In genomic region chr19:10237702-10238101, GRCh38 we compare ENCODE assay signal across 13 cellular contexts. TPM values are rescaled to one million over a fixed set of nuclear protein-coding genes. Genes with fewer than 3 reads are reported as not detected.
DNase-seq lines count a peak whose midpoint lies in the region; ATAC-seq lines count a peak whose summit lies in the region.
"Had no signal": no experiment of that assay in that cellular context is flagged by ENCODE, and none has a peak within 500 bp of the region (broad histone marks: within the 10 kb centered on the region; RNA-seq: fewer than 3 reads in every experiment).

No MANE protein-coding gene starts in this region.

- H3K27me3 Mint-ChIP-seq in naive B cell = no peaks in the 10 kb centered on the region
- H3K27me3 Mint-ChIP-seq: activated CD4-positive, alpha-beta T cell treated with anti-CD3 and anti-CD28 coated beads, Interleukin-2, amount 10 ng/mL, durations not matched to agents 7 days and 5 days; central memory CD8-positive, alpha-beta T cell had no signal

- no peaks in the 10 kb centered on the region for H3K27me3 ChIP-seq in ACC112 (ENCODE audit: insufficient read depth, low read length)
- no peaks in the 10 kb centered on the region for H3K27me3 ChIP-seq in adipocyte (replicated peaks; ENCODE audit: control insufficient read depth, insufficient read depth, low read length)

- no peaks in the 10 kb centered on the region for H3K9me3 ChIP-seq in adipocyte (ENCODE audit: control insufficient read depth, low read length)

- ATAC-seq in naive B cell (ENCODE audit: low read depth in 2 of 2) (no peak), HG03342 (IDR thresholded peaks at IDR 0.05; ENCODE audit: unreplicated experiment) (no peak)
- ATAC-seq: SK-N-SH treated with all-trans-retinoic acid at 6 μM for 48 hours had no signal

- H3K79me2 ChIP-seq in ACC112 (ENCODE audit: control insufficient read depth, insufficient read depth, low read length, unreplicated experiment) = no peaks in the 10 kb centered on the region

- H3K27ac Mint-ChIP-seq in naive B cell = peak overlapping the region; percentile 57 to 100 (median 79)

- H3K4me3 Mint-ChIP-seq in naive B cell = peak overlapping the region in 3 of 8 donors; percentile 16 to 77 (median 27)
- H3K4me3 Mint-ChIP-seq: activated CD4-positive, alpha-beta T cell treated with anti-CD3 and anti-CD28 coated beads, Interleukin-2, amount 10 ng/mL, durations not matched to agents 7 days and 5 days; central memory CD8-positive, alpha-beta T cell had no signal

- DNase-seq in DMS153 treated with DMSO at 0.1 percent for 48 hours (lab: John Stamatoyannopoulos, UW; ENCODE audit: unreplicated experiment) (peak; percentile 12), adipocyte (ENCODE audit: low read depth) (no peak), naive B cell (no peak), SK-N-DZ (ENCODE audit: low spot score) (no peak), GDM1 (lab: John Stamatoyannopoulos, UW) (no peak), GM19238 (ENCODE audit: insufficient read length, low spot score) (no peak)
- DNase-seq: activated CD4-positive, alpha-beta T cell treated with anti-CD3 and anti-CD28 coated beads, Interleukin-2, amount 10 ng/mL, durations not matched to agents 7 days and 5 days; activated gamma-delta T cell treated with Interleukin-2 at 50 U/mL for 16 hours; MV-4-11 had no signal

- peak overlapping the region; percentile 71 for H3K27ac ChIP-seq in ACC112 (ENCODE audit: low read depth, low read length)

- H2AFZ ChIP-seq in ACC112 (ENCODE audit: low read length, unreplicated experiment) = peak overlapping the region; percentile 32

- H3K36me3 ChIP-seq in ACC112 (ENCODE audit: insufficient read depth, low read length) (no peaks in the 10 kb centered on the region), adipocyte (ENCODE audit: control insufficient read depth, insufficient read depth, low read length, severe bottlenecking) (no peaks in the 10 kb centered on the region)

- H3K9ac ChIP-seq in adipocyte (ENCODE audit: low read length) = peak overlapping the region; percentile 26

- peaks cover 25 to 46% (median 34%) of the 10 kb centered on the region in 3 donors for H3K4me1 Mint-ChIP-seq in naive B cell

- H3K4me1 ChIP-seq in ACC112 (ENCODE audit: control insufficient read depth, insufficient read depth, low read length, unreplicated experiment) (peaks cover 11% of the 10 kb centered on the region), adipocyte (ENCODE audit: control insufficient read depth, insufficient read depth, low read length) (peaks cover 28% of the 10 kb centered on the region)

- peaks cover 0 to 2% (median 0%) of the 10 kb centered on the region in 7 donors for H3K9me3 Mint-ChIP-seq in naive B cell
- H3K9me3 Mint-ChIP-seq: activated CD4-positive, alpha-beta T cell treated with anti-CD3 and anti-CD28 coated beads, Interleukin-2, amount 10 ng/mL, durations not matched to agents 7 days and 5 days; central memory CD8-positive, alpha-beta T cell had no signal

- H3K36me3 Mint-ChIP-seq in naive B cell = no peaks in the 10 kb centered on the region

- H3K4me3 ChIP-seq in ACC112 (ENCODE audit: low read depth, low read length) (no peak overlapping the region), adipocyte (ENCODE audit: low read length) (no peak overlapping the region)

RNA-seq across cellular contexts. Expression of gene S1PR2, which starts 6.6 kb away (rescaled TPM):
- under 1 TPM in 4 of 6 donors, not detected in 2; 0.06 to 0.21 (median 0.16) TPM for polyA plus RNA-seq in naive B cell (ENCODE audit: low read depth in 6 of 6)
- polyA plus RNA-seq in SK-N-DZ (2014; cell fraction: cytosol; rRNA removed) = 6.4 and 6.8 TPM in 2 replicates
- 1.7 and 2.3 TPM in 2 replicates for polyA plus RNA-seq in SK-N-DZ (2014; cell fraction: nucleus; rRNA removed)

RNA-seq across cellular contexts. Expression of gene MRPL4, which starts 14.3 kb away (rescaled TPM):
- polyA plus RNA-seq in naive B cell (ENCODE audit: low read depth in 6 of 6) = 10 to 100 TPM; 23.7 to 34.3 (median 27.4) TPM
- polyA plus RNA-seq in SK-N-DZ (2014; cell fraction: cytosol; rRNA removed) = 112 and 129 TPM in 2 replicates
- polyA plus RNA-seq in SK-N-DZ (2014; cell fraction: nucleus; rRNA removed) = 104 and 119 TPM in 2 replicates

RNA-seq across cellular contexts. Expression of gene ICAM1, which starts 33.2 kb away (rescaled TPM):
- 1 to 10 TPM in 5 of 6 donors, not detected in 1; 2.5 to 4.9 (median 3.8) TPM for polyA plus RNA-seq in naive B cell (ENCODE audit: low read depth in 6 of 6)
- 0.16 TPM in 1 of 2 replicates, not detected in the other for polyA plus RNA-seq in SK-N-DZ (2014; cell fraction: cytosol; rRNA removed)
- polyA plus RNA-seq in SK-N-DZ (2014; cell fraction: nucleus; rRNA removed) = not detected in 2 replicates

RNA-seq across cellular contexts. Expression of gene DNMT1, which starts 42.9 kb away (rescaled TPM):
- polyA plus RNA-seq in naive B cell (ENCODE audit: low read depth in 6 of 6) = 10 to 100 TPM; 13.9 to 56.7 (median 31.3) TPM
- 125 and 137 TPM in 2 replicates for polyA plus RNA-seq in SK-N-DZ (2014; cell fraction: cytosol; rRNA removed)
- polyA plus RNA-seq in SK-N-DZ (2014; cell fraction: nucleus; rRNA removed) = 401 and 420 TPM in 2 replicates

RNA-seq across cellular contexts. Expression of gene ICAM4, which starts 49.1 kb away (rescaled TPM):
- polyA plus RNA-seq in naive B cell (ENCODE audit: low read depth in 6 of 6) = not detected
- polyA plus RNA-seq in SK-N-DZ (2014; cell fraction: cytosol; rRNA removed) = not detected in 2 replicates
- not detected in 2 replicates for polyA plus RNA-seq in SK-N-DZ (2014; cell fraction: nucleus; rRNA removed)
